In genomic region chr10:58179238-58179637, GRCh38 we compare ENCODE assay signal across 1 cellular context.
TF ChIP-seq lines count a peak whose summit lies in the region.

No MANE protein-coding gene starts in this region.

TF ChIP-seq in K562, 482 proteins besides CTCF, POLR2A, EP300 and RAD21 (continued from another document and continues in another):
- TF ChIP-seq PATZ1 (CRISPR knock-in tag; IDR thresholded peaks at IDR 0.05; ENCODE audit: borderline replicate concordance) (no peak), MNT (conservative IDR thresholded peaks at IDR 0.05) (peak in 1 of 2 experiments; percentile 62; a peak in 2 of 4 replicates), ZBTB7A (IDR thresholded peaks at IDR 0.05; ENCODE audit: borderline replicate concordance, control insufficient read depth, low read depth, low read length) (no peak), GATA2 (CRISPR knock-in tag; IDR thresholded peaks at IDR 0.05) (peak; percentile 10; the same call in 1 of the 2 replicates), NFATC3 (IDR thresholded peaks at IDR 0.05) (no peak), NFE2L1 (tag; IDR thresholded peaks at IDR 0.05; ENCODE audit: borderline replicate concordance, low read depth) (no peak), HMBOX1 (IDR thresholded peaks at IDR 0.05) (no peak), SMARCE1 (IDR thresholded peaks at IDR 0.05) (peak; percentile 82), KLF6 (CRISPR knock-in tag; IDR thresholded peaks at IDR 0.05; ENCODE audit: borderline replicate concordance) (no peak), NCOR1 (IDR thresholded peaks at IDR 0.05) (peak; percentile 35), ZNF586 (CRISPR knock-in tag; conservative IDR thresholded peaks at IDR 0.05) (no peak), CREB3L1 (IDR thresholded peaks at IDR 0.05; ENCODE audit: borderline replicate concordance, low read depth) (no peak), CBFA2T3 (IDR thresholded peaks at IDR 0.05) (peak; percentile 70), SMARCC2 (IDR thresholded peaks at IDR 0.05; ENCODE audit: low read depth) (peak; percentile 60; the same call in 1 of the 2 replicates), ZC3H8 (IDR thresholded peaks at IDR 0.05) (no peak), SMARCA4 (IDR thresholded peaks at IDR 0.05) (peak; percentile 83), POLR3A (IDR thresholded peaks at IDR 0.05; ENCODE audit: borderline replicate concordance, extremely low read depth, insufficient read depth, insufficient read length) (no peak), PYGO2 (tag; IDR thresholded peaks at IDR 0.05) (no peak), TBL1XR1 (IDR thresholded peaks at IDR 0.05; ENCODE audit: low read length in 2 of 2) (peak in 1 of 2 experiments; percentile 33; a peak in 1 of 4 replicates), SMAD1 (IDR thresholded peaks at IDR 0.05; ENCODE audit: low read depth, low read length, partially characterized antibody) (no peak), JUND (IDR thresholded peaks at IDR 0.05; ENCODE audit: borderline replicate concordance, low read depth, low read length) (peak; percentile 90), JUND (tag; IDR thresholded peaks at IDR 0.05; ENCODE audit: borderline replicate concordance, low read depth, low read length) (peak; percentile 86), RHOXF2B (CRISPR knock-in tag; conservative IDR thresholded peaks at IDR 0.05) (no peak), DEAF1 (CRISPR knock-in tag; IDR thresholded peaks at IDR 0.05) (no peak), BACH1 (tag; IDR thresholded peaks at IDR 0.05) (no peak), RUNX1 (IDR thresholded peaks at IDR 0.05; ENCODE audit: low read depth) (no peak), HNRNPL (IDR thresholded peaks at IDR 0.05; ENCODE audit: low read depth, low read length) (no peak), MTA2 (IDR thresholded peaks at IDR 0.05; ENCODE audit: low read depth) (0 out of 2 replicates have a peak, but pooled peaks have one; percentile 39), SAP30 (IDR thresholded peaks at IDR 0.05; ENCODE audit: borderline replicate concordance, insufficient read depth, low read depth, low read length, poor library complexity, severe bottlenecking) (no peak), ZNF133 (CRISPR knock-in tag; IDR thresholded peaks at IDR 0.05) (no peak), ZNF140 (CRISPR knock-in tag; IDR thresholded peaks at IDR 0.05) (no peak), CBX3 (IDR thresholded peaks at IDR 0.05; ENCODE audit: borderline replicate concordance in 1 of 2, low read length in 2 of 2) (no peak), TSC22D4 (tag; IDR thresholded peaks at IDR 0.05) (no peak), ATF3 (IDR thresholded peaks at IDR 0.05) (peak; percentile 86), ATF3 (CRISPR knock-in tag; conservative IDR thresholded peaks at IDR 0.05) (no peak), BHLHE40 (IDR thresholded peaks at IDR 0.05; ENCODE audit: low read length) (peak; percentile 80), TAF1 (IDR thresholded peaks at IDR 0.05; ENCODE audit: control insufficient read depth, extremely low read depth, insufficient read depth, low read length, severe bottlenecking) (no peak), FOXK2 (conservative IDR thresholded peaks at IDR 0.05 in 1 of 2, IDR thresholded peaks at IDR 0.05 in 1 of 2; ENCODE audit: low read depth in 2 of 2) (peak in 1 of 2 experiments; percentile 27; a peak in 1 of 4 replicates), TAF7 (tag; IDR thresholded peaks at IDR 0.05) (no peak), ZNF311 (CRISPR knock-in tag; IDR thresholded peaks at IDR 0.05) (no peak), JUN (IDR thresholded peaks at IDR 0.05; ENCODE audit: borderline replicate concordance, low read depth, low read length) (peak; percentile 86), JUN (CRISPR knock-in tag; IDR thresholded peaks at IDR 0.05; ENCODE audit: borderline replicate concordance) (no peak), DPF2 (IDR thresholded peaks at IDR 0.05) (peak; percentile 76), DNMT1 (IDR thresholded peaks at IDR 0.05) (no peak), ATF4 (CRISPR knock-in tag; IDR thresholded peaks at IDR 0.05) (no peak), PRPF4 (IDR thresholded peaks at IDR 0.05; ENCODE audit: insufficient read depth, low read depth, low read length, poor library complexity, severe bottlenecking) (no peak), TAL1 (IDR thresholded peaks at IDR 0.05) (peak; percentile 48), KLF1 (tag; IDR thresholded peaks at IDR 0.05) (no peak), ZNF436 (CRISPR knock-in tag; IDR thresholded peaks at IDR 0.05) (no peak), RBM15 (IDR thresholded peaks at IDR 0.05; ENCODE audit: insufficient read depth, low read length) (no peak), ARID1B (IDR thresholded peaks at IDR 0.05) (peak; percentile 86), CEBPZ (IDR thresholded peaks at IDR 0.05; ENCODE audit: borderline replicate concordance, low read depth, low read length) (no peak), SOX6 (IDR thresholded peaks at IDR 0.05) (0 out of 2 replicates have a peak, but pooled peaks have one; percentile 20), NFE2 (IDR thresholded peaks at IDR 0.05; ENCODE audit: low read depth) (no peak), TCF3 (CRISPR knock-in tag; IDR thresholded peaks at IDR 0.05) (peak; percentile 71), ZNF277 (CRISPR knock-in tag; IDR thresholded peaks at IDR 0.05; ENCODE audit: borderline replicate concordance) (no peak), RBM25 (IDR thresholded peaks at IDR 0.05; ENCODE audit: low read depth, low read length, severe bottlenecking) (no peak), RBM34 (IDR thresholded peaks at IDR 0.05; ENCODE audit: borderline replicate concordance, insufficient read depth, low read length) (no peak), TRIM24 (IDR thresholded peaks at IDR 0.05) (peak in 1 of 2 experiments; percentile 25; a peak in 1 of 4 replicates), HCFC1 (IDR thresholded peaks at IDR 0.05; ENCODE audit: low read depth, low read length) (no peak), MED1 (CRISPR knock-in tag; IDR thresholded peaks at IDR 0.05; ENCODE audit: borderline replicate concordance) (no peak), DMBX1 (CRISPR knock-in tag; IDR thresholded peaks at IDR 0.05; ENCODE audit: borderline replicate concordance) (no peak), SP1 (CRISPR knock-in tag; IDR thresholded peaks at IDR 0.05) (no peak), FOSL1 (tag; conservative IDR thresholded peaks at IDR 0.05) (peak; percentile 90), FOS (IDR thresholded peaks at IDR 0.05; ENCODE audit: extremely low read depth, insufficient read length) (no peak), CCAR2 (IDR thresholded peaks at IDR 0.05; ENCODE audit: low read depth, low read length) (no peak), CBFA2T2 (conservative IDR thresholded peaks at IDR 0.05) (peak; percentile 44)
